1 cellular context compared by ENCODE assay signal in genomic region chr19:48999481-49000325, GRCh38.
TF ChIP-seq lines count a peak whose summit lies in the region.

No MANE protein-coding gene starts in this region.

TF ChIP-seq in SK-N-SH treated with all-trans-retinoic acid at 6 μM for 48 hours, 23 proteins besides CTCF, POLR2A, EP300 and RAD21 (continued from another document):
- no peak for TF ChIP-seq PATZ1 (CRISPR knock-in tag; IDR thresholded peaks at IDR 0.05; ENCODE audit: borderline replicate concordance)
- TF ChIP-seq PPARA (CRISPR knock-in tag; IDR thresholded peaks at IDR 0.05; ENCODE audit: borderline replicate concordance): no peak
- no peak for TF ChIP-seq ZFP3 (CRISPR knock-in tag; IDR thresholded peaks at IDR 0.05)
